Comparison of ENCODE assay signal across 1 cellular context in genomic region chr14:64541971-64542838, GRCh38.
TF ChIP-seq lines count a peak whose summit lies in the region.

No MANE protein-coding gene starts in this region.

TF ChIP-seq in SK-N-SH, 30 proteins besides CTCF, POLR2A, EP300 and RAD21:
- TF ChIP-seq USF1 (IDR thresholded peaks at IDR 0.05; ENCODE audit: borderline replicate concordance, low read depth): no peak
- TF ChIP-seq TAF1 (IDR thresholded peaks at IDR 0.05; ENCODE audit: borderline replicate concordance, low read depth, low read length): no peak
- TF ChIP-seq MXI1 (IDR thresholded peaks at IDR 0.05; ENCODE audit: low read depth, low read length): no peak
- no peak for TF ChIP-seq RXRA (IDR thresholded peaks at IDR 0.05; ENCODE audit: borderline replicate concordance, low read depth)
- TF ChIP-seq, protein P1, sequence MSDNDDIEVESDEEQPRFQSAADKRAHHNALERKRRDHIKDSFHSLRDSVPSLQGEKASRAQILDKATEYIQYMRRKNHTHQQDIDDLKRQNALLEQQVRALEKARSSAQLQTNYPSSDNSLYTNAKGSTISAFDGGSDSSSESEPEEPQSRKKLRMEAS (IDR thresholded peaks at IDR 0.05; ENCODE audit: low read depth): no peak
- no peak for TF ChIP-seq RCOR1 (IDR thresholded peaks at IDR 0.05; ENCODE audit: low read length)
- TF ChIP-seq MEF2A (IDR thresholded peaks at IDR 0.05; ENCODE audit: borderline replicate concordance, low read depth): no peak
- TF ChIP-seq GATA2 (CRISPR knock-in tag; IDR thresholded peaks at IDR 0.05): no peak
- TF ChIP-seq, protein P2, sequence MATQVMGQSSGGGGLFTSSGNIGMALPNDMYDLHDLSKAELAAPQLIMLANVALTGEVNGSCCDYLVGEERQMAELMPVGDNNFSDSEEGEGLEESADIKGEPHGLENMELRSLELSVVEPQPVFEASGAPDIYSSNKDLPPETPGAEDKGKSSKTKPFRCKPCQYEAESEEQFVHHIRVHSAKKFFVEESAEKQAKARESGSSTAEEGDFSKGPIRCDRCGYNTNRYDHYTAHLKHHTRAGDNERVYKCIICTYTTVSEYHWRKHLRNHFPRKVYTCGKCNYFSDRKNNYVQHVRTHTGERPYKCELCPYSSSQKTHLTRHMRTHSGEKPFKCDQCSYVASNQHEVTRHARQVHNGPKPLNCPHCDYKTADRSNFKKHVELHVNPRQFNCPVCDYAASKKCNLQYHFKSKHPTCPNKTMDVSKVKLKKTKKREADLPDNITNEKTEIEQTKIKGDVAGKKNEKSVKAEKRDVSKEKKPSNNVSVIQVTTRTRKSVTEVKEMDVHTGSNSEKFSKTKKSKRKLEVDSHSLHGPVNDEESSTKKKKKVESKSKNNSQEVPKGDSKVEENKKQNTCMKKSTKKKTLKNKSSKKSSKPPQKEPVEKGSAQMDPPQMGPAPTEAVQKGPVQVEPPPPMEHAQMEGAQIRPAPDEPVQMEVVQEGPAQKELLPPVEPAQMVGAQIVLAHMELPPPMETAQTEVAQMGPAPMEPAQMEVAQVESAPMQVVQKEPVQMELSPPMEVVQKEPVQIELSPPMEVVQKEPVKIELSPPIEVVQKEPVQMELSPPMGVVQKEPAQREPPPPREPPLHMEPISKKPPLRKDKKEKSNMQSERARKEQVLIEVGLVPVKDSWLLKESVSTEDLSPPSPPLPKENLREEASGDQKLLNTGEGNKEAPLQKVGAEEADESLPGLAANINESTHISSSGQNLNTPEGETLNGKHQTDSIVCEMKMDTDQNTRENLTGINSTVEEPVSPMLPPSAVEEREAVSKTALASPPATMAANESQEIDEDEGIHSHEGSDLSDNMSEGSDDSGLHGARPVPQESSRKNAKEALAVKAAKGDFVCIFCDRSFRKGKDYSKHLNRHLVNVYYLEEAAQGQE (IDR thresholded peaks at IDR 0.05; ENCODE audit: low read depth, low read length): no peak
- TF ChIP-seq ZBTB33 (IDR thresholded peaks at IDR 0.05; ENCODE audit: borderline replicate concordance, low read depth): no peak
- TF ChIP-seq FOXJ3 (CRISPR knock-in tag; IDR thresholded peaks at IDR 0.05): no peak
